8 cellular contexts compared by ENCODE assay signal in genomic region chr12:12032771-12033588, GRCh38. TPM values are rescaled to one million over a fixed set of nuclear protein-coding genes. Genes with fewer than 3 reads are reported as not detected.
DNase-seq lines count a peak whose midpoint lies in the region; ATAC-seq, FAIRE-seq and TF ChIP-seq lines count a peak whose summit lies in the region.

No MANE protein-coding gene starts in this region.

- H3K4me1 ChIP-seq in H1 (replicated peaks in 1 of 4; ENCODE audit: control insufficient read depth in 3 of 4, insufficient read depth in 4 of 4, low read length in 3 of 4) = peaks cover 0 to 3% (median 1%) of the 10 kb centered on the region in 4 experiments; a peak in 2 of 7 replicates

- H3K27me3 Mint-ChIP-seq in Calu3 (ENCODE audit: unreplicated experiment) = no peaks in the 10 kb centered on the region

- TF ChIP-seq CTCF in Calu3 (IDR thresholded peaks at IDR 0.05; ENCODE audit: unreplicated experiment) (peak; percentile 70), HL-60 (IDR thresholded peaks at IDR 0.05; ENCODE audit: insufficient read depth, low read length) (peak; percentile 86), H1 (IDR thresholded peaks at IDR 0.05; ENCODE audit: control extremely low read depth in 1 of 3, insufficient read depth in 1 of 3, low read depth in 1 of 3, low read length in 3 of 3) (peak; percentile 49 to 86 (median 80))

- H4K8ac ChIP-seq in H1 (ENCODE audit: extremely low read depth, insufficient read depth, low read length) = no peak overlapping the region

- peak; percentile 95 to 97 for TF ChIP-seq RAD21 in H1 (IDR thresholded peaks at IDR 0.05 in 1 of 2, conservative IDR thresholded peaks at IDR 0.05 in 1 of 2; ENCODE audit: low read depth in 2 of 2, low read length in 2 of 2)

- H3K27ac ChIP-seq in HL-60 (replicated peaks) = peak overlapping the region; percentile 61
- no peak overlapping the region for H3K27ac ChIP-seq in H1 (ENCODE audit: low read depth, low read length)

- H3K18ac ChIP-seq in H1 (ENCODE audit: extremely low read depth, low read length) = peak overlapping the region; percentile 81

- no peaks in the 10 kb centered on the region for H3K36me3 ChIP-seq in H1 (ENCODE audit: control insufficient read depth in 2 of 4, insufficient read depth in 4 of 4, low read length in 3 of 4)

- no peak overlapping the region for H3K23ac ChIP-seq in H1 (ENCODE audit: insufficient read length)

- peak overlapping the region; percentile 44 to 74 for H3K4me2 ChIP-seq in H1 (ENCODE audit: insufficient read depth in 1 of 2, low read depth in 2 of 2, low read length in 2 of 2)

- H3K4ac ChIP-seq in H1 (replicated peaks; ENCODE audit: insufficient read length, low read depth, low read length) = no peak overlapping the region

- no peaks in the 10 kb centered on the region for H3K23me2 ChIP-seq in H1 (ENCODE audit: low read depth, low read length)

- DNase-seq in Calu3 = peak; percentile 82
- peak; percentile 61 to 74 for DNase-seq in HL-60 (ENCODE audit: low read depth in 1 of 2, low spot score in 1 of 2)
- DNase-seq in NCI-H69 (lab: John Stamatoyannopoulos, UW) = peak; percentile 74
- DNase-seq in activated CD8-positive, alpha-beta memory T cell treated with anti-CD3 and anti-CD28 coated beads for 24 hours = peak; percentile 88
- DNase-seq in H1 (ENCODE audit: low read depth in 1 of 2, low spot score in 2 of 2) = peak in 1 of 2 experiments; percentile 83
- DNase-seq in lung microvascular endothelial cell (ENCODE audit: low read depth in 2 of 2) = peak; percentile 94
- peak; percentile 49 to 59 (median 58) for DNase-seq in stimulated activated CD4-positive, alpha-beta T cell treated with anti-CD3 and anti-CD28 coated beads, TNF-alpha, amount 100 ng/mL, for 4 hours (ENCODE audit: low read depth in 3 of 3)

- no peak for ATAC-seq in HG02678 (IDR thresholded peaks at IDR 0.05; ENCODE audit: unreplicated experiment)

- H2BK15ac ChIP-seq in H1 (ENCODE audit: low read length) = no peak overlapping the region

- peak overlapping the region; percentile 34 for H3K4me3 ChIP-seq in HL-60 (replicated peaks; ENCODE audit: insufficient read depth, low read length)
- peak overlapping the region; percentile 2 to 53 (median 30); a peak in 5 of 8 replicates for H3K4me3 ChIP-seq in H1 (ENCODE audit: extremely low read depth in 1 of 4, insufficient read depth in 2 of 4, low read depth in 3 of 4, low read length in 4 of 4)

- peak; percentile 91 for FAIRE-seq in H1 (lab: Jason Lieb, UNC)

- peak overlapping the region; percentile 75 for H2BK20ac ChIP-seq in H1 (ENCODE audit: low read length)

- H3K4me3 Mint-ChIP-seq in Calu3 (ENCODE audit: low read depth, unreplicated experiment) = peak overlapping the region; percentile 63

- H3K9ac ChIP-seq in H1 (replicated peaks in 1 of 4; ENCODE audit: extremely low read depth in 1 of 4, low read depth in 3 of 4, low read length in 3 of 4) = peak overlapping the region in 2 of 4 experiments; percentile 27 to 32; a peak in 3 of 7 replicates

- H3K79me2 ChIP-seq in H1 (ENCODE audit: control insufficient read depth in 1 of 2, insufficient read depth in 2 of 2, low read length in 2 of 2) = no peaks in the 10 kb centered on the region

- peak overlapping the region; percentile 79 for H3K27ac Mint-ChIP-seq in Calu3 (ENCODE audit: unreplicated experiment)

- H3K27me3 ChIP-seq in HL-60 (ENCODE audit: insufficient read depth, poor library complexity, severe bottlenecking) = no peaks in the 10 kb centered on the region
- H3K27me3 ChIP-seq in H1 (replicated peaks in 1 of 4; ENCODE audit: control insufficient read depth in 3 of 4, extremely low read depth in 1 of 4, insufficient read depth in 3 of 4, low read length in 3 of 4) = no peaks in the 10 kb centered on the region; a peak in 2 of 7 replicates

- H2BK12ac ChIP-seq in H1 (ENCODE audit: low read depth, low read length) = peak overlapping the region; percentile 96; the same call in 1 of the 2 replicates

- H3K14ac ChIP-seq in H1 (ENCODE audit: insufficient read length) = no peak overlapping the region

- H3K9me3 Mint-ChIP-seq in Calu3 (ENCODE audit: low read depth, unreplicated experiment) = peaks cover 3% of the 10 kb centered on the region

- no peaks in the 10 kb centered on the region for H3K79me1 ChIP-seq in H1 (ENCODE audit: low read depth, low read length)

- no peaks in the 10 kb centered on the region for H3K9me3 ChIP-seq in H1 (ENCODE audit: insufficient read depth in 2 of 2, low read depth in 1 of 2, low read length in 1 of 2)

- H2BK5ac ChIP-seq in H1 (ENCODE audit: low read depth, low read length) = no peak overlapping the region; the same call in 1 of the 2 replicates

- H3K36me3 Mint-ChIP-seq in Calu3 (ENCODE audit: insufficient read depth, unreplicated experiment) = peaks cover 9% of the 10 kb centered on the region

- H2AK5ac ChIP-seq in H1 (ENCODE audit: low read depth, low read length) = no peak overlapping the region

- H3K4me1 Mint-ChIP-seq in Calu3 (ENCODE audit: low read depth, unreplicated experiment) = peaks cover 14% of the 10 kb centered on the region

- 25% methylated on average over 24 of the region's 24 CpGs; no CpG with 5 or more reads in 1 of the 2 experiments for WGBS in H1 (ENCODE audit: extremely low coverage in 1 of 2, insufficient coverage in 1 of 2, insufficient read length in 1 of 2, insufficient replicate concordance in 2 of 2, low coverage in 1 of 2, low lambda C conversion rate in 2 of 2, missing lambda C conversion rate in 1 of 2), 2 experiments

- POLR2A ChIA-PET in H1 (lab: Charles Lee; ENCODE audit: partially characterized antibody) = interaction anchor here (1.1 to 2.3 kb wide), 3 partner anchors 234 to 481 kb away, joined by 3 to 7 read pairs (median 4); partner anchors contain the start of gene LRP6

- TSS peak; percentile 78 for BruUV-seq in Calu3 (replicated peaks; lab: Mats Ljungman, UMichigan)

- H4K20me1 ChIP-seq in H1 (replicated peaks in 1 of 2; ENCODE audit: control insufficient read depth in 1 of 2, insufficient read depth in 2 of 2, low read length in 2 of 2) = no peaks in the 10 kb centered on the region

- H2AFZ ChIP-seq in H1 (ENCODE audit: low read length) = peak overlapping the region; percentile 95

- TF ChIP-seq POLR2A in H1 (IDR thresholded peaks at IDR 0.05; ENCODE audit: control extremely low read depth in 1 of 2, low read depth in 2 of 2, low read length in 2 of 2) = no peak

- H2BK120ac ChIP-seq in H1 (replicated peaks; ENCODE audit: low read depth, low read length) = peak overlapping the region; percentile 33

- no peak overlapping the region for H3K56ac ChIP-seq in H1 (replicated peaks; ENCODE audit: insufficient read length, low read depth, low read length)

- no peak for TF ChIP-seq EP300 in H1 (IDR thresholded peaks at IDR 0.05; ENCODE audit: borderline replicate concordance in 1 of 2, low read depth in 2 of 2, low read length in 2 of 2)

- peak overlapping the region; percentile 47 for H4K91ac ChIP-seq in H1 (replicated peaks; ENCODE audit: insufficient read length, low read length)

- intact Hi-C loops in Calu3 (cut with micrococcal nuclease; ENCODE audit: unreplicated experiment) = loop anchor here (1.0 to 10.0 kb wide), 4 partner anchors 148 to 479 kb away; no protein-coding TSS in a partner anchor

- peak overlapping the region; percentile 38 for H4K5ac ChIP-seq in H1 (ENCODE audit: insufficient read length, low read depth, low read length)

- CTCF ChIA-PET in Calu3 (lab: Charles Lee) (interaction anchor here (0.6 to 2.6 kb wide), 20 partner anchors 18 to 544 kb away, joined by 3 to 40 read pairs (median 3); partner anchors contain the start of gene BCL2L14), H1 (lab: Charles Lee; ENCODE audit: partially characterized antibody) (interaction anchor here (0.6 to 3.8 kb wide), 50 partner anchors 8 to 697 kb away, joined by 3 to 43 read pairs (median 3); no protein-coding TSS in a partner anchor)

TF ChIP-seq in H1, 55 proteins besides CTCF, POLR2A, EP300 and RAD21 (continues in another document):
- TF ChIP-seq SIRT6 (IDR thresholded peaks at IDR 0.05; ENCODE audit: low read length) = no peak
- TF ChIP-seq YY1 (IDR thresholded peaks at IDR 0.05; ENCODE audit: low read depth, low read length) = 0 out of 2 replicates have a peak, but pooled peaks have one; percentile 53
- TF ChIP-seq E2F6 (IDR thresholded peaks at IDR 0.05) = peak; percentile 54; the same call in 1 of the 2 replicates
- no peak for TF ChIP-seq ATF3 (IDR thresholded peaks at IDR 0.05; ENCODE audit: insufficient read depth, low read depth, low read length)
- peak; percentile 33; the same call in 1 of the 2 replicates for TF ChIP-seq KDM5A (IDR thresholded peaks at IDR 0.05; ENCODE audit: low read length)
- TF ChIP-seq ASH2L (IDR thresholded peaks at IDR 0.05; ENCODE audit: low read length) = peak; percentile 36
- TF ChIP-seq BRCA1 (IDR thresholded peaks at IDR 0.05; ENCODE audit: low read depth, low read length) = no peak
- no peak for TF ChIP-seq MAX (IDR thresholded peaks at IDR 0.05)
- TF ChIP-seq CBX5 (IDR thresholded peaks at IDR 0.05; ENCODE audit: low read depth, low read length) = no peak
- TF ChIP-seq KDM1A (IDR thresholded peaks at IDR 0.05; ENCODE audit: borderline replicate concordance, low read length) = peak; percentile 58; the same call in 1 of the 2 replicates
- no peak for TF ChIP-seq EZH2 (IDR thresholded peaks at IDR 0.05; ENCODE audit: low read depth, low read length, severe bottlenecking)

RNA-seq across cellular contexts. Expression of gene BCL2L14, which starts 37.8 kb away (rescaled TPM):
- 5.5 and 8.7 TPM in 2 replicates for total RNA-seq in Calu3 (2022)
- total RNA-seq in H1 (2021; fragmentation: NEBNext Ultra II Directional; extraction: Animal tissue kit (Norgen Biotek cat#: 25700)) = 2.4 and 2.9 TPM in 2 replicates
- 0.39 and 0.80 TPM in 2 replicates for polyA plus RNA-seq in H1 (2011; rRNA removed)
- polyA plus RNA-seq in H1 (2011; cell fraction: cytosol; rRNA removed) = 1.7 TPM
- 0.31 TPM for polyA plus RNA-seq in H1 (2011; cell fraction: nucleus; rRNA removed)
- polyA plus RNA-seq in H1 (2012, experiment 1 of 2) = 0.99 to 2.3 TPM (median 1.2 TPM) in 4 replicates
- 0.10 TPM for polyA plus RNA-seq in H1 (2012, experiment 2 of 2)
- 1.5 TPM for polyA plus RNA-seq in H1 (2013, experiment 1 of 2)
- polyA plus RNA-seq in H1 (2013, experiment 2 of 2) = 2.0 TPM
- polyA minus RNA-seq in H1 (2011; rRNA and poly(A)+ RNA removed) = 0.44 and 0.54 TPM in 2 replicates
- not detected for polyA minus RNA-seq in H1 (2011; cell fraction: cytosol; rRNA and poly(A)+ RNA removed)
- 0.30 TPM for polyA minus RNA-seq in H1 (2011; cell fraction: nucleus; rRNA and poly(A)+ RNA removed)
- total RNA-seq in lung microvascular endothelial cell = not detected in 2 replicates
